In the genomic region with DNA sequence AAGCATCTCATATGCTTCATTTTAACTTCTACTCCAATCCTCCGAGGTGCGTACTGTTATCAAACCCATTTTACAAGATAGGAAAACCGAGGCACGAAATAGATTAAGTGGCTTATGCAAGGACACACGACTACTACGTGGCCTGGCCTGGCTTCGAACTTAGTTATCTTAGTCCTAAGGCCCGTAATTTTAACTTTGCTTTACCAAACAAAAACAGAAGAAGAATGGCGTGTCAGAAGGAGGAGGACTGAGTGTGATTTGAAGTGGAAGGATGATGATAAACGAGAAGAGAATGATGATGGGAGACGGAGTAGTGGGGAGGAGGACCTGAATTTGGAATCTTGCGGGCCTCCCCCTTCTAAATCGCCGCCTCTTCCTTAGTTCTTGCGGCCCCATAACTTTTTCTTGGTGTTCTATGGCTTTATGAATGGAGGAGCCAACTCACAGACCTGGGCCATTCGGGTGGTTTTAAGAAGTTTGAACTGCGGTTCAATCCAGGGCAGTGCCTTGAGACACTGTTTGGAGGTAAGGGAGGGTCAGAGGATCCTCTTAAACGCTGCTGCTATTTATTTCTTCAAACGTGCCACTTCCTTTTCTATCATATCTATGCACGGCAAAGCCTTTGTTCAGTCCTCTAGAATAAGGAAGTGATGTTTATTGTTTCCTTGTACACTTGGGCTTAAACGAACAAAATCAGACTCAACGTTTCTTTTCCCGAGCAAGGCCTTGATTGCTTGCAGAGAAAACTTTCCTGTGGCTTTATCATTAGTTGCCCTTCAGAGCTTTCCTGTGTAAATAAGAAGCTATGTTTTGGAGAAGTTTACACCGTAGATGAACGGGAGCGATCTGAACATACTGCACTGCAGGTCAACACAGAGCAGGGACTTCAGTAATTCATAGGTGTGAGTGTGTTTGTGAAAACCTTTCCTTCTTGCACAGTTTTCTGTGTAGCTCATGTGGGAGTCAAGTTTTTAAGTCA, we compare ENCODE assay signal across 8 cellular contexts. TPM values are rescaled to one million over a fixed set of nuclear protein-coding genes. Genes with fewer than 3 reads are reported as not detected.
A peak's percentile ranks its signal among the peaks of the same experiment; 100 is the strongest.
DNase-seq lines count a peak whose midpoint lies in the region; ATAC-seq and TF ChIP-seq lines count a peak whose summit lies in the region.

No MANE protein-coding gene starts in this region.

- POLR2A ChIA-PET in activated CD8-positive, alpha-beta T cell treated with anti-CD3 and anti-CD28 coated beads for 36 hours (lab: Charles Lee): interaction anchor here (0.6 kb wide), 2 partner anchors 9 to 58 kb away, joined by 3 read pairs; no protein-coding TSS in a partner anchor

- no peak for TF ChIP-seq CTCF in activated CD8-positive, alpha-beta T cell treated with anti-CD3 and anti-CD28 coated beads for 36 hours (IDR thresholded peaks at IDR 0.05)
- no peak for TF ChIP-seq CTCF in gastrocnemius medialis (IDR thresholded peaks at IDR 0.05 in 4 of 5, conservative IDR thresholded peaks at IDR 0.05 in 1 of 5)

- H3K4me1 ChIP-seq in HUES64 (ENCODE audit: insufficient read depth, low read length) (peaks cover 13% of the 10 kb centered on the region; the same call in 1 of the 2 replicates), gastrocnemius medialis (peaks cover 42% of the 10 kb centered on the region in 2 donors)

- peak overlapping the region; percentile 96 for H3K27ac Mint-ChIP-seq in activated CD8-positive, alpha-beta T cell treated with anti-CD3 and anti-CD28 coated beads for 36 hours

- no peak for TF ChIP-seq POLR2A in gastrocnemius medialis (IDR thresholded peaks at IDR 0.05)

- ATAC-seq in activated CD8-positive, alpha-beta T cell treated with anti-CD3 and anti-CD28 coated beads for 36 hours: no peak
- ATAC-seq in gastrocnemius medialis (no peak), HG03432 (IDR thresholded peaks at IDR 0.05; ENCODE audit: unreplicated experiment) (no peak)

- peaks cover 38% of the 10 kb centered on the region for H3K4me1 Mint-ChIP-seq in activated CD8-positive, alpha-beta T cell treated with anti-CD3 and anti-CD28 coated beads for 36 hours (ENCODE audit: low read depth)

- WGBS in HUES64: 15% methylated on average over 24 of the region's 26 CpGs

- H3K36me3 ChIP-seq in HUES64 (ENCODE audit: insufficient read depth, low read length): peaks cover 16% of the 10 kb centered on the region
- no peaks in the 10 kb centered on the region for H3K36me3 ChIP-seq in gastrocnemius medialis

- no peaks in the 10 kb centered on the region for H3K9me3 Mint-ChIP-seq in activated CD8-positive, alpha-beta T cell treated with anti-CD3 and anti-CD28 coated beads for 36 hours

- no peaks in the 10 kb centered on the region for H3K9me3 ChIP-seq in HUES64 (ENCODE audit: insufficient read depth, low read depth, low read length)
- H3K9me3 ChIP-seq in gastrocnemius medialis: no peaks in the 10 kb centered on the region

- H3K27me3 ChIP-seq in HUES64 (ENCODE audit: insufficient read depth, low read length) (no peaks in the 10 kb centered on the region), gastrocnemius medialis (no peaks in the 10 kb centered on the region)

- DNase-seq in GF-D8 (lab: John Stamatoyannopoulos, UW) (peak; percentile 73), germinal center (ENCODE audit: low spot score) (peak; percentile 55), gastrocnemius medialis (no peak), DMS79 treated with DMSO at 0.1 percent for 48 hours (lab: John Stamatoyannopoulos, UW) (no peak), SW480 (ENCODE audit: low spot score) (no peak)
- no peak for DNase-seq in activated CD8-positive, alpha-beta T cell treated with anti-CD3 and anti-CD28 coated beads for 36 hours

- H3K27me3 Mint-ChIP-seq in activated CD8-positive, alpha-beta T cell treated with anti-CD3 and anti-CD28 coated beads for 36 hours: no peaks in the 10 kb centered on the region

- peak overlapping the region; percentile 100 for H3K4me3 Mint-ChIP-seq in activated CD8-positive, alpha-beta T cell treated with anti-CD3 and anti-CD28 coated beads for 36 hours

- peak overlapping the region; percentile 91 for H3K4me3 ChIP-seq in HUES64 (ENCODE audit: low read length)
- H3K4me3 ChIP-seq in gastrocnemius medialis: peak overlapping the region; percentile 74 to 98 (median 92)

- peaks cover 45% of the 10 kb centered on the region for H3K36me3 Mint-ChIP-seq in activated CD8-positive, alpha-beta T cell treated with anti-CD3 and anti-CD28 coated beads for 36 hours (ENCODE audit: low read depth)

- CTCF ChIA-PET in activated CD8-positive, alpha-beta T cell treated with anti-CD3 and anti-CD28 coated beads for 36 hours (lab: Charles Lee): interaction anchor here (1.0 kb wide), 1 partner anchor 209 kb away, joined by 3 read pairs; no protein-coding TSS in a partner anchor

- in situ Hi-C loops in gastrocnemius medialis (cut with MboI; ENCODE audit: low sequenced_read_pairs in 4 of 4): no loop called here

- H3K27ac ChIP-seq in HUES64 (ENCODE audit: low read depth, low read length): peak overlapping the region; percentile 96; the same call in 1 of the 2 replicates
- H3K27ac ChIP-seq in gastrocnemius medialis: peak overlapping the region; percentile 95 to 97 (median 97)

- H3K9ac ChIP-seq in HUES64 (ENCODE audit: low read depth, low read length): peak overlapping the region; percentile 92

- intact Hi-C loops in activated CD8-positive, alpha-beta T cell treated with anti-CD3 and anti-CD28 coated beads for 36 hours (cut with micrococcal nuclease): loop anchor here (2.0 kb wide), 1 partner anchor 104 kb away; the partner anchor contains the start of gene LARP1
- intact Hi-C loops in gastrocnemius medialis (cut with DNase I; ENCODE audit: low total_unique reads): loop anchor here (1.0 to 10.0 kb wide), 5 partner anchors 80 to 1736 kb away; partner anchors contain the start of genes GEMIN5 and LARP1

RNA-seq across cellular contexts. Expression of gene CNOT8, which starts 0.8 kb away (rescaled TPM):
- 46.6 TPM for polyA plus RNA-seq in HUES64 (2013, experiment 1 of 2)
- polyA plus RNA-seq in HUES64 (2013, experiment 2 of 2): 50.0 TPM
- total RNA-seq in activated CD8-positive, alpha-beta T cell treated with anti-CD3 and anti-CD28 coated beads for 36 hours: 10 to 100 TPM; 78.6 to 84.4 TPM
- 10 to 100 TPM; 25.6 to 40.6 (median 30.5) TPM for total RNA-seq in gastrocnemius medialis

RNA-seq across cellular contexts. Expression of gene FAXDC2, which starts 8.9 kb away (rescaled TPM):
- 1.7 TPM for polyA plus RNA-seq in HUES64 (2013, experiment 1 of 2)
- polyA plus RNA-seq in HUES64 (2013, experiment 2 of 2): 4.8 TPM
- total RNA-seq in activated CD8-positive, alpha-beta T cell treated with anti-CD3 and anti-CD28 coated beads for 36 hours: not detected
- total RNA-seq in gastrocnemius medialis: 10 to 100 TPM in 1 of 4 donors, 1 to 10 TPM in 3; 4.4 to 12.5 (median 6.4) TPM

Comparison
In these comparisons a context has a peak if more than half of its experiments do, and no peak if none do; other contexts are left out.
1. DNase-seq: peak in GF-D8 (single experiment) and germinal center (single experiment); none in activated CD8-positive, alpha-beta T cell treated with anti-CD3 and anti-CD28 coated beads for 36 hours (single experiment), gastrocnemius medialis (0 of 2), DMS79 treated with DMSO at 0.1 percent for 48 hours (single experiment) and SW480 (single experiment).
2. RNA of gene FAXDC2, which starts 8.9 kb away (total RNA-seq): 4.4 to 12.5 TPM in gastrocnemius medialis; not detected in activated CD8-positive, alpha-beta T cell treated with anti-CD3 and anti-CD28 coated beads for 36 hours; every median in the first group is over 4 times any median in the second.